16 cellular contexts compared by ENCODE assay signal in the genomic region with DNA sequence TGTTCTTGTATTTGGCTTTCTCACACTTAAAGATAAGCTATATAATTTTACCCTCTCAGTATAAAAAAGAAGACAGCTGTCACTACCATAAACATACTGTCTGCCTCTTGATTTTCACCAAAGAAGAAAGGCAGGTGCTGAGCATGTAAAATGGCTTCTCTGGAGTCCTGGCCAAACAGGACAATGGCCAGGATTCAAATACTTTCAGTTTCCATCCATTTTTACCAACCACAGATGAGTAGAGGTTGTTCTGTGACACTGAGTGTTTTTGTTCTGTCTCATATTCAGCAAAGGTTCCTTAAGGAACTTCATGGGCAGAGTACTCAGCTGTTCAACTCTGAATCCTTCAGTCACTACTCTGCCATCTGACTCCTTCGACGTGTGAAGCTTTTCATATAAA. TPM values are rescaled to one million over a fixed set of nuclear protein-coding genes. Genes with fewer than 3 reads are reported as not detected.
A peak's percentile ranks its signal among the peaks of the same experiment; 100 is the strongest.
DNase-seq lines count a peak whose midpoint lies in the region; ATAC-seq and TF ChIP-seq lines count a peak whose summit lies in the region.
"Had no signal": no experiment of that assay in that cellular context is flagged by ENCODE, and none has a peak within 500 bp of the region (broad histone marks: within the 10 kb centered on the region; RNA-seq: fewer than 3 reads in every experiment).

No MANE protein-coding gene starts in this region.

- H3K4me1 Mint-ChIP-seq in chondrocyte (ENCODE audit: low read depth) (peaks cover 22% of the 10 kb centered on the region), osteocyte (ENCODE audit: unreplicated experiment) (peaks cover 17% of the 10 kb centered on the region)

- H3K27ac Mint-ChIP-seq in chondrocyte (ENCODE audit: unreplicated experiment) (peak overlapping the region; percentile 65), osteocyte (ENCODE audit: unreplicated experiment) (peak overlapping the region; percentile 52)
- H3K27ac Mint-ChIP-seq: CD4-positive, alpha-beta T cell had no signal

- no peaks in the 10 kb centered on the region for H3K27me3 Mint-ChIP-seq in chondrocyte (ENCODE audit: low read depth)
- peaks cover 8% of the 10 kb centered on the region for H3K27me3 Mint-ChIP-seq in osteocyte (ENCODE audit: unreplicated experiment)

- H3K9me3 Mint-ChIP-seq in chondrocyte (ENCODE audit: low read depth): peaks cover 8% of the 10 kb centered on the region
- peaks cover 10% of the 10 kb centered on the region for H3K9me3 Mint-ChIP-seq in osteocyte (ENCODE audit: unreplicated experiment)

- TF ChIP-seq CTCF in chondrocyte (IDR thresholded peaks at IDR 0.05) (no peak), osteocyte (IDR thresholded peaks at IDR 0.05) (no peak)

- ATAC-seq in GM19351 (IDR thresholded peaks at IDR 0.05; ENCODE audit: unreplicated experiment): peak; percentile 51
- ATAC-seq in GM19455 (IDR thresholded peaks at IDR 0.05; ENCODE audit: unreplicated experiment): no peak
- no peak for ATAC-seq in GM18498 (IDR thresholded peaks at IDR 0.05; ENCODE audit: unreplicated experiment)
- ATAC-seq in HG02884 (IDR thresholded peaks at IDR 0.05; ENCODE audit: unreplicated experiment): no peak
- no peak for ATAC-seq in GM19397 (IDR thresholded peaks at IDR 0.05; ENCODE audit: unreplicated experiment)

- peaks cover 2% of the 10 kb centered on the region for H3K36me3 Mint-ChIP-seq in chondrocyte (ENCODE audit: low read depth)
- H3K36me3 Mint-ChIP-seq in osteocyte (ENCODE audit: unreplicated experiment): no peaks in the 10 kb centered on the region

- H3K4me3 Mint-ChIP-seq in chondrocyte (ENCODE audit: unreplicated experiment): no peak overlapping the region
- H3K4me3 Mint-ChIP-seq in osteocyte (ENCODE audit: unreplicated experiment): peak overlapping the region; percentile 12
- H3K4me3 Mint-ChIP-seq: CD4-positive, alpha-beta T cell had no signal

- DNase-seq in OCI-M1 (lab: John Stamatoyannopoulos, UW) (peak; percentile 63), chondrocyte (ENCODE audit: low spot score) (no peak), osteocyte (ENCODE audit: extremely low spot score, unreplicated experiment) (no peak)
- DNase-seq: AML-193; CD4-positive, alpha-beta T cell; DND-41; GDM1; H7; NCI-H146; NCI-H446; SHP77 treated with DMSO at 0.1 percent for 48 hours had no signal

RNA-seq across cellular contexts. Expression of gene RAB3GAP2, which starts 29.4 kb away (rescaled TPM):
- total RNA-seq in chondrocyte (47.5 to 55.7 TPM (median 48.2 TPM) in 3 replicates), osteocyte (39.9 and 49.1 TPM in 2 replicates)
